8 cellular contexts compared by ENCODE assay signal in the genomic region with DNA sequence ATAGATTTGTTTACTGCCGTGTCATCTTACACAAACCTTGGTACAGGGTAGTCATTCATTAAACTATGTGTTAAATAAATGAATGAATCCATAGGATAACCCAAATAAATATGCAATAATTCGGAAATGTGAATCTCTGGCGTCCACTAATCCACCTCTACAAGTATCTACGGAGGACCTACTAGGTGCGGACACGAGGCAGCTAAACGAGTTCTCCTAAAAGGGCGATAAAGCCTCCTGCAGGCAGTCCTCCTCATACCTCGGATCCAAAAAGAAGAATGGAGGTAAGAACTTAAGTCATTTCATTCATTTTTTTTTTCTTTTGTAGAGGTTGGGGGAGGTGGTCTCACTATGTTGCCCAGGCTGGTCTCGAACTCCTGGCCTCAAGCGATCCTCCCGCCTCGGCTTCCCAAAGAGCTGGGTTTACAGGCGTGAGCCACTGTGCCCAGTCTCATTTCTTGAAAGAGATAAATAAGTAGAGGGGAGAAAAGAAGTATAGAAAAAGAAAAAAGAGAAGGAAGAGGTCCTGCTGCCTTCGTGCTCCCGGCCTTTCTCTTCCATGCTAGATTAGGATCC. TPM values are rescaled to one million over a fixed set of nuclear protein-coding genes. Genes with fewer than 3 reads are reported as not detected.
A peak's percentile ranks its signal among the peaks of the same experiment; 100 is the strongest.
DNase-seq lines count a peak whose midpoint lies in the region; ATAC-seq and TF ChIP-seq lines count a peak whose summit lies in the region.

No MANE protein-coding gene starts in this region.

- POLR2A ChIA-PET in CD4-positive, alpha-beta memory T cell (lab: Charles Lee; ENCODE audit: partially characterized antibody): interaction anchor here (0.7 to 2.9 kb wide), 5 partner anchors 9 to 199 kb away, joined by 3 to 20 read pairs (median 3); a partner anchor contains a TSS

- peaks cover 32% of the 10 kb centered on the region for H4K20me1 ChIP-seq in Karpas-422 (ENCODE audit: insufficient read depth, low read depth, low read length)

- CTCF ChIA-PET in CD4-positive, alpha-beta memory T cell (lab: Charles Lee; ENCODE audit: partially characterized antibody): no interaction called here

- intact Hi-C loops in CD4-positive, alpha-beta memory T cell (cut with micrococcal nuclease): no loop called here

- no peaks in the 10 kb centered on the region for H3K9me3 Mint-ChIP-seq in CD4-positive, alpha-beta memory T cell
- H3K9me3 Mint-ChIP-seq in neural crest cell: no peaks in the 10 kb centered on the region

- no peaks in the 10 kb centered on the region for H3K9me2 ChIP-seq in Karpas-422 (replicated peaks; ENCODE audit: insufficient read depth, low read length)

- peak overlapping the region; percentile 88 for H3K27ac ChIP-seq in CD4-positive, alpha-beta memory T cell (ENCODE audit: low read depth, low read length)
- H3K27ac ChIP-seq in Karpas-422 (ENCODE audit: low read length) (no peak overlapping the region), duodenal mucosa (ENCODE audit: low read depth, low read length) (peak overlapping the region; percentile 89)

- DNase-seq in CD4-positive, alpha-beta memory T cell: no peak
- DNase-seq in Karpas-422 (no peak), neural crest cell (ENCODE audit: low read depth, low spot score) (no peak), NCI-H526 (lab: John Stamatoyannopoulos, UW) (no peak)

- H3K4me3 Mint-ChIP-seq in CD4-positive, alpha-beta memory T cell: peak overlapping the region; percentile 96 to 100 (median 98)
- peak overlapping the region; percentile 98 for H3K4me3 Mint-ChIP-seq in neural crest cell

- H3K9ac ChIP-seq in Karpas-422 (ENCODE audit: low read length) (peak overlapping the region; percentile 80), duodenal mucosa (ENCODE audit: low read depth in 1 of 2, low read length in 2 of 2) (peak overlapping the region; percentile 48 to 93)

- peaks cover 19 to 49% (median 31%) of the 10 kb centered on the region in 4 donors for H3K4me1 Mint-ChIP-seq in CD4-positive, alpha-beta memory T cell
- H3K4me1 Mint-ChIP-seq in neural crest cell: peaks cover 30% of the 10 kb centered on the region

- no peaks in the 10 kb centered on the region for H3K27me3 ChIP-seq in CD4-positive, alpha-beta memory T cell (ENCODE audit: insufficient read depth, low read length)
- H3K27me3 ChIP-seq in Karpas-422 (ENCODE audit: low read length): no peaks in the 10 kb centered on the region
- no peaks in the 10 kb centered on the region for H3K27me3 ChIP-seq in duodenal mucosa (ENCODE audit: control insufficient read depth in 1 of 2, insufficient read depth in 2 of 2, low read length in 2 of 2)

- H3K36me3 ChIP-seq in CD4-positive, alpha-beta memory T cell (ENCODE audit: insufficient read depth, low read length): peaks cover 24% of the 10 kb centered on the region
- H3K36me3 ChIP-seq in Karpas-422 (ENCODE audit: insufficient read depth, low read length) (peaks cover 35% of the 10 kb centered on the region), duodenal mucosa (ENCODE audit: control insufficient read depth in 1 of 2, insufficient read depth in 2 of 2, low read length in 2 of 2) (peaks cover 7 to 28% of the 10 kb centered on the region in 2 donors)

- peaks cover 40% of the 10 kb centered on the region for H3K79me2 ChIP-seq in Karpas-422 (ENCODE audit: low read length)

- H3K36me3 Mint-ChIP-seq in CD4-positive, alpha-beta memory T cell: peaks cover 23 to 36% of the 10 kb centered on the region in 2 donors
- peaks cover 17% of the 10 kb centered on the region for H3K36me3 Mint-ChIP-seq in neural crest cell (ENCODE audit: low read depth)

- peak overlapping the region; percentile 24; the same call in 1 of the 2 replicates for H2AFZ ChIP-seq in Karpas-422 (ENCODE audit: low read length)

- H3K27ac Mint-ChIP-seq in CD4-positive, alpha-beta memory T cell: peak overlapping the region; percentile 96 to 100 (median 98)
- H3K27ac Mint-ChIP-seq in neural crest cell (ENCODE audit: unreplicated experiment): peak overlapping the region; percentile 99

- no peak for TF ChIP-seq CTCF in neural crest cell (conservative IDR thresholded peaks at IDR 0.05)

- no peak for ATAC-seq in GM19452 (IDR thresholded peaks at IDR 0.05; ENCODE audit: unreplicated experiment)
- no peak for ATAC-seq in HG02970 (IDR thresholded peaks at IDR 0.05; ENCODE audit: low FRiP score, unreplicated experiment)
- ATAC-seq in GM18873 (IDR thresholded peaks at IDR 0.05; ENCODE audit: low FRiP score, unreplicated experiment): no peak

- H3K4me2 ChIP-seq in Karpas-422 (ENCODE audit: low read depth, low read length, poor library complexity, severe bottlenecking): peak overlapping the region; percentile 92

- no peaks in the 10 kb centered on the region for H3K9me3 ChIP-seq in CD4-positive, alpha-beta memory T cell (ENCODE audit: control insufficient read depth in 1 of 2, low read length in 2 of 2)
- no peaks in the 10 kb centered on the region for H3K9me3 ChIP-seq in Karpas-422 (ENCODE audit: low read length)
- no peaks in the 10 kb centered on the region for H3K9me3 ChIP-seq in duodenal mucosa (ENCODE audit: control insufficient read depth in 1 of 2, low read length in 2 of 2)

- peak overlapping the region in 1 of 2 donors; percentile 80 for H3K4me3 ChIP-seq in CD4-positive, alpha-beta memory T cell (ENCODE audit: low read length in 2 of 2)
- H3K4me3 ChIP-seq in Karpas-422 (ENCODE audit: low read length): peak overlapping the region; percentile 81
- H3K4me3 ChIP-seq in duodenal mucosa (ENCODE audit: low read depth in 1 of 2, low read length in 2 of 2): peak overlapping the region; percentile 95 to 96

- no peaks in the 10 kb centered on the region for H3K27me3 Mint-ChIP-seq in CD4-positive, alpha-beta memory T cell
- H3K27me3 Mint-ChIP-seq in neural crest cell (ENCODE audit: low read depth): no peaks in the 10 kb centered on the region

- peaks cover 42% of the 10 kb centered on the region for H3K4me1 ChIP-seq in CD4-positive, alpha-beta memory T cell (ENCODE audit: insufficient read depth, low read length)
- peaks cover 27% of the 10 kb centered on the region for H3K4me1 ChIP-seq in Karpas-422 (ENCODE audit: low read length)
- H3K4me1 ChIP-seq in duodenal mucosa (ENCODE audit: control insufficient read depth in 1 of 2, insufficient read depth in 2 of 2, low read length in 2 of 2): peaks cover 16 to 24% of the 10 kb centered on the region in 2 donors

RNA-seq across cellular contexts. Expression of a gene that starts 0.7 kb away (rescaled TPM):
- total RNA-seq in CD4-positive, alpha-beta memory T cell: 1,000 to 10,000 TPM; 1,716 to 1,772 TPM
- polyA plus RNA-seq in CD4-positive, alpha-beta memory T cell: 1,000 to 10,000 TPM; 1,277 to 2,056 TPM
- total RNA-seq in Karpas-422 (2014; rRNA removed; shearing (Covaris generic); ENCODE audit: low replicate concordance): 2,222 and 2,264 TPM in 2 replicates
- total RNA-seq in neural crest cell: 1,290 and 1,300 TPM in 2 replicates

RNA-seq across cellular contexts. Expression of a gene that starts 10.7 kb away (rescaled TPM):
- total RNA-seq in CD4-positive, alpha-beta memory T cell: 1 to 10 TPM; 5.9 to 6.5 TPM
- 1 to 10 TPM; 1.9 to 3.0 TPM for polyA plus RNA-seq in CD4-positive, alpha-beta memory T cell
- 2.8 and 7.8 TPM in 2 replicates for total RNA-seq in Karpas-422 (2014; rRNA removed; shearing (Covaris generic); ENCODE audit: low replicate concordance)
- total RNA-seq in neural crest cell: 9.6 and 10.1 TPM in 2 replicates
